ENCODE assay signal across 9 cellular contexts in genomic region chr10:22611425-22612111, GRCh38.
A peak's percentile ranks its signal among the peaks of the same experiment; 100 is the strongest.
DNase-seq lines count a peak whose midpoint lies in the region; ATAC-seq, FAIRE-seq and TF ChIP-seq lines count a peak whose summit lies in the region.
"Had no signal": no experiment of that assay in that cellular context is flagged by ENCODE, and none has a peak within 500 bp of the region (broad histone marks: within the 10 kb centered on the region; RNA-seq: fewer than 3 reads in every experiment).

No MANE protein-coding gene starts in this region.

- no peak overlapping the region for H3K27ac ChIP-seq in ovary
- H3K27ac ChIP-seq: VCaP had no signal

- intact Hi-C loops in activated CD8-positive, alpha-beta T cell treated with anti-CD3 and anti-CD28 coated beads for 36 hours (cut with micrococcal nuclease), result loop anchor here (5.0 kb wide), 1 partner anchor 36 kb away; no protein-coding TSS in a partner anchor
- intact Hi-C loops in ovary (cut with DNase I), result no loop called here

- H3K4me3 Mint-ChIP-seq in activated CD8-positive, alpha-beta T cell treated with anti-CD3 and anti-CD28 coated beads for 36 hours, result peak overlapping the region; percentile 47
- H3K4me3 Mint-ChIP-seq in naive thymus-derived CD8-positive, alpha-beta T cell, result peak overlapping the region; percentile 66 to 90 (median 82)

- peak; percentile 40 for ATAC-seq in HG02852 (IDR thresholded peaks at IDR 0.05; ENCODE audit: unreplicated experiment)
- ATAC-seq in activated CD8-positive, alpha-beta T cell treated with anti-CD3 and anti-CD28 coated beads for 36 hours, result peak; percentile 86
- ATAC-seq in naive thymus-derived CD8-positive, alpha-beta T cell, result peak; percentile 89 to 95

- H3K9me3 ChIP-seq in ovary (no peaks in the 10 kb centered on the region), HAP-1 (no peaks in the 10 kb centered on the region)

- no peaks in the 10 kb centered on the region for H3K36me3 ChIP-seq in ovary
- no peaks in the 10 kb centered on the region for H3K36me3 ChIP-seq in HAP-1 (replicated peaks)

- H3K27me3 ChIP-seq in ovary, result no peaks in the 10 kb centered on the region
- H3K27me3 ChIP-seq in HAP-1 (ENCODE audit: low read depth), result no peaks in the 10 kb centered on the region

- TF ChIP-seq POLR2A in ovary (IDR thresholded peaks at IDR 0.05), result no peak

- peaks cover 58% of the 10 kb centered on the region for H3K36me3 Mint-ChIP-seq in activated CD8-positive, alpha-beta T cell treated with anti-CD3 and anti-CD28 coated beads for 36 hours (ENCODE audit: low read depth)
- H3K36me3 Mint-ChIP-seq in naive thymus-derived CD8-positive, alpha-beta T cell, result peaks cover 0 to 39% (median 23%) of the 10 kb centered on the region in 3 donors

- in situ Hi-C loops in HAP-1 (cut with MboI; ENCODE audit: low sequenced_read_pairs), result no loop called here

- DNase-seq in GM18507 (ENCODE audit: extremely low spot score, insufficient read length, low read depth) (no peak), NCI-H2081 treated with DMSO at 0.1 percent for 48 hours (lab: John Stamatoyannopoulos, UW) (no peak), ovary (no peak), HAP-1 (ENCODE audit: low spot score in 2 of 2) (no peak), cerebellar nuclear complex (lab: John Stamatoyannopoulos, UW) (no peak)
- DNase-seq in activated CD8-positive, alpha-beta T cell treated with anti-CD3 and anti-CD28 coated beads for 36 hours, result peak; percentile 82
- DNase-seq in naive thymus-derived CD8-positive, alpha-beta T cell, result peak; percentile 18 to 89 (median 76)

- peak overlapping the region; percentile 91 for H3K27ac Mint-ChIP-seq in activated CD8-positive, alpha-beta T cell treated with anti-CD3 and anti-CD28 coated beads for 36 hours
- H3K27ac Mint-ChIP-seq in naive thymus-derived CD8-positive, alpha-beta T cell, result peak overlapping the region; percentile 93 to 99 (median 96)

- TF ChIP-seq EP300 in ovary (IDR thresholded peaks at IDR 0.05), result no peak

- H3K9me3 Mint-ChIP-seq in activated CD8-positive, alpha-beta T cell treated with anti-CD3 and anti-CD28 coated beads for 36 hours, result no peaks in the 10 kb centered on the region
- H3K9me3 Mint-ChIP-seq in naive thymus-derived CD8-positive, alpha-beta T cell, result no peaks in the 10 kb centered on the region

- CTCF ChIA-PET in activated CD8-positive, alpha-beta T cell treated with anti-CD3 and anti-CD28 coated beads for 36 hours (lab: Charles Lee), result interaction anchor here (0.6 to 3.6 kb wide), 11 partner anchors 10 to 102 kb away, joined by 3 to 24 read pairs (median 4); no protein-coding TSS in a partner anchor

- peaks cover 92% of the 10 kb centered on the region for H3K4me1 Mint-ChIP-seq in activated CD8-positive, alpha-beta T cell treated with anti-CD3 and anti-CD28 coated beads for 36 hours (ENCODE audit: low read depth)
- peaks cover 56 to 100% (median 93%) of the 10 kb centered on the region in 4 donors for H3K4me1 Mint-ChIP-seq in naive thymus-derived CD8-positive, alpha-beta T cell

- peak; percentile 78 for FAIRE-seq in GM18507 (lab: Jason Lieb, UNC)

- POLR2A ChIA-PET in activated CD8-positive, alpha-beta T cell treated with anti-CD3 and anti-CD28 coated beads for 36 hours (lab: Charles Lee), result interaction anchor here (0.8 to 2.0 kb wide), 9 partner anchors 9 to 102 kb away, joined by 3 to 12 read pairs (median 4); partner anchors contain the start of gene PIP4K2A
- POLR2A ChIA-PET in naive thymus-derived CD8-positive, alpha-beta T cell (lab: Charles Lee), result interaction anchor here (0.7 to 5.1 kb wide), 22 partner anchors 11 to 295 kb away, joined by 3 to 38 read pairs (median 4); partner anchors contain the start of gene COMMD3

- H3K27me3 Mint-ChIP-seq in activated CD8-positive, alpha-beta T cell treated with anti-CD3 and anti-CD28 coated beads for 36 hours, result no peaks in the 10 kb centered on the region
- no peaks in the 10 kb centered on the region for H3K27me3 Mint-ChIP-seq in naive thymus-derived CD8-positive, alpha-beta T cell

- H3K4me1 ChIP-seq in ovary (ENCODE audit: insufficient read depth), result no peaks in the 10 kb centered on the region
- H3K4me1 ChIP-seq in HAP-1, result peaks cover 13% of the 10 kb centered on the region

- TF ChIP-seq CTCF in activated CD8-positive, alpha-beta T cell treated with anti-CD3 and anti-CD28 coated beads for 36 hours (IDR thresholded peaks at IDR 0.05), result no peak
- no peak for TF ChIP-seq CTCF in ovary (IDR thresholded peaks at IDR 0.05)

- WGBS in ovary, 3 donors, result 94 to 95% (median 95%) methylated on average over 8 of the region's 8 CpGs

- H3K4me3 ChIP-seq in ovary, result no peak overlapping the region
- H3K4me3 ChIP-seq in HAP-1, result no peak overlapping the region

Comparison
In these comparisons a context has a peak if more than half of its experiments do, and no peak if none do; other contexts are left out.
1. DNase-seq: peak in activated CD8-positive, alpha-beta T cell treated with anti-CD3 and anti-CD28 coated beads for 36 hours (single experiment) and naive thymus-derived CD8-positive, alpha-beta T cell (10 of 10); none in GM18507 (single experiment), NCI-H2081 treated with DMSO at 0.1 percent for 48 hours (single experiment), ovary (0 of 5), HAP-1 (0 of 2) and cerebellar nuclear complex (0 of 2).
2. ATAC-seq: peak in every context shown above with its lines; median percentile 92 in naive thymus-derived CD8-positive, alpha-beta T cell; 86 in activated CD8-positive, alpha-beta T cell treated with anti-CD3 and anti-CD28 coated beads for 36 hours; 40 in HG02852.